ENCODE assay signal across 1 cellular context in genomic region chr18:8802031-8802679, GRCh38.
TF ChIP-seq lines count a peak whose summit lies in the region.

No MANE protein-coding gene starts in this region.

TF ChIP-seq in WTC11, 78 proteins besides CTCF, POLR2A, EP300 and RAD21 (continued from another document):
- TF ChIP-seq ZNF423 (CRISPR knock-in tag; IDR thresholded peaks at IDR 0.05) (no peak), MYBL2 (CRISPR knock-in tag; IDR thresholded peaks at IDR 0.05) (no peak), TEAD1 (CRISPR knock-in tag; IDR thresholded peaks at IDR 0.05) (no peak)
TF ChIP-seq in WTC11: peak in this region for 0.
